ENCODE assay signal across 1 cellular context in the genomic region with DNA sequence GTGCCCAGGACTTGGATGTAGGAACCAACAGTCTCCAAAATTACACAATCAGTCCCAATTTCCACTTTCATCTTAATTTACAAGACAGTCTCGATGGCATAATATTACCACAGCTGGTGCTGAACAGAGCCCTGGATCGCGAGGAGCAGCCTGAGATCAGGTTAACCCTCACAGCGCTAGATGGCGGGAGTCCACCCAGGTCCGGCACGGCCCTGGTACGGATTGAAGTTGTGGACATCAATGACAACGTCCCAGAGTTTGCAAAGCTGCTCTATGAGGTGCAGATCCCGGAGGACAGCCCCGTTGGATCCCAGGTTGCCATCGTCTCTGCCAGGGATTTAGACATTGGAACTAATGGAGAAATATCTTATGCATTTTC.
TF ChIP-seq lines count a peak whose summit lies in the region.

No MANE protein-coding gene starts in this region.

TF ChIP-seq in GM23338, 12 proteins besides CTCF, POLR2A, EP300 and RAD21 (continued from another document):
- TF ChIP-seq, protein P1, sequence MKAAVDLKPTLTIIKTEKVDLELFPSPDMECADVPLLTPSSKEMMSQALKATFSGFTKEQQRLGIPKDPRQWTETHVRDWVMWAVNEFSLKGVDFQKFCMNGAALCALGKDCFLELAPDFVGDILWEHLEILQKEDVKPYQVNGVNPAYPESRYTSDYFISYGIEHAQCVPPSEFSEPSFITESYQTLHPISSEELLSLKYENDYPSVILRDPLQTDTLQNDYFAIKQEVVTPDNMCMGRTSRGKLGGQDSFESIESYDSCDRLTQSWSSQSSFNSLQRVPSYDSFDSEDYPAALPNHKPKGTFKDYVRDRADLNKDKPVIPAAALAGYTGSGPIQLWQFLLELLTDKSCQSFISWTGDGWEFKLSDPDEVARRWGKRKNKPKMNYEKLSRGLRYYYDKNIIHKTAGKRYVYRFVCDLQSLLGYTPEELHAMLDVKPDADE (IDR thresholded peaks at IDR 0.05) = no peak
- TF ChIP-seq, protein P2, sequence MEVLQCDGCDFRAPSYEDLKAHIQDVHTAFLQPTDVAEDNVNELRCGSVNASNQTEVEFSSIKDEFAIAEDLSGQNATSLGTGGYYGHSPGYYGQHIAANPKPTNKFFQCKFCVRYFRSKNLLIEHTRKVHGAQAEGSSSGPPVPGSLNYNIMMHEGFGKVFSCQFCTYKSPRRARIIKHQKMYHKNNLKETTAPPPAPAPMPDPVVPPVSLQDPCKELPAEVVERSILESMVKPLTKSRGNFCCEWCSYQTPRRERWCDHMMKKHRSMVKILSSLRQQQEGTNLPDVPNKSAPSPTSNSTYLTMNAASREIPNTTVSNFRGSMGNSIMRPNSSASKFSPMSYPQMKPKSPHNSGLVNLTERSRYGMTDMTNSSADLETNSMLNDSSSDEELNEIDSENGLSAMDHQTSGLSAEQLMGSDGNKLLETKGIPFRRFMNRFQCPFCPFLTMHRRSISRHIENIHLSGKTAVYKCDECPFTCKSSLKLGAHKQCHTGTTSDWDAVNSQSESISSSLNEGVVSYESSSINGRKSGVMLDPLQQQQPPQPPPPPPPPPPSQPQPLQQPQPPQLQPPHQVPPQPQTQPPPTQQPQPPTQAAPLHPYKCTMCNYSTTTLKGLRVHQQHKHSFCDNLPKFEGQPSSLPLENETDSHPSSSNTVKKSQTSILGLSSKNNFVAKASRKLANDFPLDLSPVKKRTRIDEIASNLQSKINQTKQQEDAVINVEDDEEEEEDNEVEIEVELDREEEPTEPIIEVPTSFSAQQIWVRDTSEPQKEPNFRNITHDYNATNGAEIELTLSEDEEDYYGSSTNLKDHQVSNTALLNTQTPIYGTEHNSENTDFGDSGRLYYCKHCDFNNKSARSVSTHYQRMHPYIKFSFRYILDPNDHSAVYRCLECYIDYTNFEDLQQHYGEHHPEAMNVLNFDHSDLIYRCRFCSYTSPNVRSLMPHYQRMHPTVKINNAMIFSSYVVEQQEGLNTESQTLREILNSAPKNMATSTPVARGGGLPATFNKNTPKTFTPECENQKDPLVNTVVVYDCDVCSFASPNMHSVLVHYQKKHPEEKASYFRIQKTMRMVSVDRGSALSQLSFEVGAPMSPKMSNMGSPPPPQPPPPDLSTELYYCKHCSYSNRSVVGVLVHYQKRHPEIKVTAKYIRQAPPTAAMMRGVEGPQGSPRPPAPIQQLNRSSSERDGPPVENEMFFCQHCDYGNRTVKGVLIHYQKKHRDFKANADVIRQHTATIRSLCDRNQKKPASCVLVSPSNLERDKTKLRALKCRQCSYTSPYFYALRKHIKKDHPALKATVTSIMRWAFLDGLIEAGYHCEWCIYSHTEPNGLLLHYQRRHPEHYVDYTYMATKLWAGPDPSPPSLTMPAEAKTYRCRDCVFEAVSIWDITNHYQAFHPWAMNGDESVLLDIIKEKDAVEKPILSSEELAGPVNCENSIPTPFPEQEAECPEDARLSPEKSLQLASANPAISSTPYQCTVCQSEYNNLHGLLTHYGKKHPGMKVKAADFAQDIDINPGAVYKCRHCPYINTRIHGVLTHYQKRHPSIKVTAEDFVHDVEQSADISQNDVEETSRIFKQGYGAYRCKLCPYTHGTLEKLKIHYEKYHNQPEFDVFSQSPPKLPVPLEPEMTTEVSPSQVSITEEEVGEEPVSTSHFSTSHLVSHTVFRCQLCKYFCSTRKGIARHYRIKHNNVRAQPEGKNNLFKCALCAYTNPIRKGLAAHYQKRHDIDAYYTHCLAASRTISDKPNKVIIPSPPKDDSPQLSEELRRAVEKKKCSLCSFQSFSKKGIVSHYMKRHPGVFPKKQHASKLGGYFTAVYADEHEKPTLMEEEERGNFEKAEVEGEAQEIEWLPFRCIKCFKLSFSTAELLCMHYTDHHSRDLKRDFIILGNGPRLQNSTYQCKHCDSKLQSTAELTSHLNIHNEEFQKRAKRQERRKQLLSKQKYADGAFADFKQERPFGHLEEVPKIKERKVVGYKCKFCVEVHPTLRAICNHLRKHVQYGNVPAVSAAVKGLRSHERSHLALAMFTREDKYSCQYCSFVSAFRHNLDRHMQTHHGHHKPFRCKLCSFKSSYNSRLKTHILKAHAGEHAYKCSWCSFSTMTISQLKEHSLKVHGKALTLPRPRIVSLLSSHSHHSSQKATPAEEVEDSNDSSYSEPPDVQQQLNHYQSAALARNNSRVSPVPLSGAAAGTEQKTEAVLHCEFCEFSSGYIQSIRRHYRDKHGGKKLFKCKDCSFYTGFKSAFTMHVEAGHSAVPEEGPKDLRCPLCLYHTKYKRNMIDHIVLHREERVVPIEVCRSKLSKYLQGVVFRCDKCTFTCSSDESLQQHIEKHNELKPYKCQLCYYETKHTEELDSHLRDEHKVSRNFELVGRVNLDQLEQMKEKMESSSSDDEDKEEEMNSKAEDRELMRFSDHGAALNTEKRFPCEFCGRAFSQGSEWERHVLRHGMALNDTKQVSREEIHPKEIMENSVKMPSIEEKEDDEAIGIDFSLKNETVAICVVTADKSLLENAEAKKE (CRISPR knock-in tag; IDR thresholded peaks at IDR 0.05) = no peak
- TF ChIP-seq JUNB (IDR thresholded peaks at IDR 0.05; ENCODE audit: unreplicated experiment) (no peak), STAT1 (IDR thresholded peaks at IDR 0.05; ENCODE audit: unreplicated experiment) (no peak), NANOG (IDR thresholded peaks at IDR 0.05; ENCODE audit: borderline replicate concordance) (no peak), CREB1 (CRISPR knock-in tag; IDR thresholded peaks at IDR 0.05; ENCODE audit: low read depth) (no peak), EZH2 (IDR thresholded peaks at IDR 0.05; ENCODE audit: low read depth, unreplicated experiment) (no peak), EZH2phosphoT487 (IDR thresholded peaks at IDR 0.05; ENCODE audit: unreplicated experiment) (no peak)
- TF ChIP-seq, protein P3, sequence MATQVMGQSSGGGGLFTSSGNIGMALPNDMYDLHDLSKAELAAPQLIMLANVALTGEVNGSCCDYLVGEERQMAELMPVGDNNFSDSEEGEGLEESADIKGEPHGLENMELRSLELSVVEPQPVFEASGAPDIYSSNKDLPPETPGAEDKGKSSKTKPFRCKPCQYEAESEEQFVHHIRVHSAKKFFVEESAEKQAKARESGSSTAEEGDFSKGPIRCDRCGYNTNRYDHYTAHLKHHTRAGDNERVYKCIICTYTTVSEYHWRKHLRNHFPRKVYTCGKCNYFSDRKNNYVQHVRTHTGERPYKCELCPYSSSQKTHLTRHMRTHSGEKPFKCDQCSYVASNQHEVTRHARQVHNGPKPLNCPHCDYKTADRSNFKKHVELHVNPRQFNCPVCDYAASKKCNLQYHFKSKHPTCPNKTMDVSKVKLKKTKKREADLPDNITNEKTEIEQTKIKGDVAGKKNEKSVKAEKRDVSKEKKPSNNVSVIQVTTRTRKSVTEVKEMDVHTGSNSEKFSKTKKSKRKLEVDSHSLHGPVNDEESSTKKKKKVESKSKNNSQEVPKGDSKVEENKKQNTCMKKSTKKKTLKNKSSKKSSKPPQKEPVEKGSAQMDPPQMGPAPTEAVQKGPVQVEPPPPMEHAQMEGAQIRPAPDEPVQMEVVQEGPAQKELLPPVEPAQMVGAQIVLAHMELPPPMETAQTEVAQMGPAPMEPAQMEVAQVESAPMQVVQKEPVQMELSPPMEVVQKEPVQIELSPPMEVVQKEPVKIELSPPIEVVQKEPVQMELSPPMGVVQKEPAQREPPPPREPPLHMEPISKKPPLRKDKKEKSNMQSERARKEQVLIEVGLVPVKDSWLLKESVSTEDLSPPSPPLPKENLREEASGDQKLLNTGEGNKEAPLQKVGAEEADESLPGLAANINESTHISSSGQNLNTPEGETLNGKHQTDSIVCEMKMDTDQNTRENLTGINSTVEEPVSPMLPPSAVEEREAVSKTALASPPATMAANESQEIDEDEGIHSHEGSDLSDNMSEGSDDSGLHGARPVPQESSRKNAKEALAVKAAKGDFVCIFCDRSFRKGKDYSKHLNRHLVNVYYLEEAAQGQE (IDR thresholded peaks at IDR 0.05; ENCODE audit: unreplicated experiment) = no peak
